1 cellular context compared by ENCODE assay signal in genomic region chr17:58343131-58343530, GRCh38.
TF ChIP-seq lines count a peak whose summit lies in the region.

No MANE protein-coding gene starts in this region.

TF ChIP-seq in HepG2, 621 proteins besides CTCF, POLR2A, EP300 and RAD21:
- TF ChIP-seq KAT8 (CRISPR knock-in tag; IDR thresholded peaks at IDR 0.05), result no peak
- peak; percentile 30; the same call in 1 of the 2 replicates for TF ChIP-seq ZNF460 (CRISPR knock-in tag; IDR thresholded peaks at IDR 0.05; ENCODE audit: borderline replicate concordance)
- TF ChIP-seq ZBTB33 (CRISPR knock-in tag; IDR thresholded peaks at IDR 0.05), result 0 out of 2 replicates have a peak, but pooled peaks have one; percentile 25
- TF ChIP-seq SMAD9 (CRISPR knock-in tag; IDR thresholded peaks at IDR 0.05), result no peak
